22 cellular contexts compared by ENCODE assay signal in the genomic region with DNA sequence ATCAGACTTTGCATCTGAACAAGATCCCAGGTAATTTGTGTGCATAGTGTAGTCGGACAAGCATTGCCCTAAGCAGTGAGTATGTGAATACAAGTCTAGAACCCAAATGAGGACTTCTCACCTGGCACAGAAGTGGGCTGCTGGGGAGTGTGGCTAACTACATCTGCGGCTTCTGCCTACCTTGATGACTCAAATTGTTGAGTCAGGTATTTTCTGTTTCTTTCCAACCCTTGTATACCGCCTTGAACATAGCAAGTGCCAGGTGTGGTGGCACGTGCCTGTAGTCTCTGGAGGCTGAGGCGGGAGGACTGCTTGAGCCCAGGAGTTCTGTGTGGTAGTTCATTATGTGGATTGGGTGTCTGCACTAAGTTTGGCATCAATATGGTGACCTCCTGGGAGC.
"Had no signal": no experiment of that assay in that cellular context is flagged by ENCODE, and none has a peak within 500 bp of the region (broad histone marks: within the 10 kb centered on the region; RNA-seq: fewer than 3 reads in every experiment).

No MANE protein-coding gene starts in this region.

- FAIRE-seq: astrocyte had no signal

- H3K27ac ChIP-seq: cardiac muscle cell, RWPE1, SJSA1 had no signal

- H3K9me3 ChIP-seq: SJSA1 had no signal

- H3K4me3 ChIP-seq: cardiac muscle cell, SJSA1 had no signal

- DNase-seq: activated CD4-positive, alpha-beta T cell treated with anti-CD3 and anti-CD28 coated beads for 4 hours; activated CD4-positive, alpha-beta T cell treated with anti-CD3 and anti-CD28 coated beads, Interleukin-2, amount 50 U/mL, for 4 hours; activated CD8-positive, alpha-beta T cell treated with anti-CD3 and anti-CD28 coated beads, Interleukin-2, amount 10 ng/mL, durations not matched to agents 7 days and 5 days; activated gamma-delta T cell; activated naive CD4-positive, alpha-beta T cell treated with anti-CD3 and anti-CD28 coated beads for 36 hours; activated T-cell treated with anti-CD3 and anti-CD28 coated beads, Interleukin-2, amount 50 U/mL, for 4 hours; amygdala; Karpas-422; NCI-H1048; NCI-H1930; NCI-H2171; NCI-H2227 treated with DMSO at 0.1 percent for 48 hours; NCI-H526; NCI-H774; SHP77; SW 1271 had no signal

- H3K36me3 ChIP-seq: cardiac muscle cell, SJSA1 had no signal

- ATAC-seq: activated CD8-positive, alpha-beta T cell treated with anti-CD3 and anti-CD28 coated beads, Interleukin-2, amount 10 ng/mL, durations not matched to agents 7 days and 5 days; activated T-cell treated with anti-CD3 and anti-CD28 coated beads, Interleukin-2, amount 50 U/mL, for 4 hours; Panc1; SK-N-SH treated with all-trans-retinoic acid at 6 μM for 48 hours had no signal
